Comparison of ENCODE assay signal across 23 cellular contexts in genomic region chr1:23967871-23968270, GRCh38. TPM values are rescaled to one million over a fixed set of nuclear protein-coding genes. Genes with fewer than 3 reads are reported as not detected.
A peak's percentile ranks its signal among the peaks of the same experiment; 100 is the strongest.
DNase-seq lines count a peak whose midpoint lies in the region; ATAC-seq and TF ChIP-seq lines count a peak whose summit lies in the region.
"Had no signal": no experiment of that assay in that cellular context is flagged by ENCODE, and none has a peak within 500 bp of the region (broad histone marks: within the 10 kb centered on the region; RNA-seq: fewer than 3 reads in every experiment).

No MANE protein-coding gene starts in this region.

- POLR2A ChIA-PET in activated CD4-positive, alpha-beta T cell treated with anti-CD3 and anti-CD28 coated beads for 36 hours (lab: Charles Lee), result interaction anchor here (0.9 to 1.8 kb wide), 3 partner anchors 8 to 12 kb away, joined by 3 to 6 read pairs (median 6); partner anchors contain the start of gene SRSF10
- POLR2A ChIA-PET in CD4-positive, alpha-beta memory T cell (lab: Charles Lee; ENCODE audit: partially characterized antibody), result interaction anchor here (1.3 to 2.7 kb wide), 3 partner anchors 8 to 12 kb away, joined by 6 to 18 read pairs (median 12); partner anchors contain the start of genes PNRC2 and SRSF10

- H3K4me3 Mint-ChIP-seq in activated CD4-positive, alpha-beta T cell treated with anti-CD3 and anti-CD28 coated beads for 36 hours, result no peak overlapping the region
- H3K4me3 Mint-ChIP-seq in CD4-positive, alpha-beta memory T cell, result no peak overlapping the region
- no peak overlapping the region for H3K4me3 Mint-ChIP-seq in activated naive CD8-positive, alpha-beta T cell treated with anti-CD3 and anti-CD28 coated beads for 36 hours
- H3K4me3 Mint-ChIP-seq in nephron progenitor cell, result no peak overlapping the region
- H3K4me3 Mint-ChIP-seq: CD14-positive monocyte, GM23338 had no signal

- no peak for TF ChIP-seq CTCF in nephron progenitor cell (IDR thresholded peaks at IDR 0.05)

- H3K27me3 ChIP-seq in CD4-positive, alpha-beta memory T cell (ENCODE audit: insufficient read depth, low read length), result no peaks in the 10 kb centered on the region
- H3K27me3 ChIP-seq: brain microvascular endothelial cell, heart right ventricle had no signal

- H3K4me1 ChIP-seq in CD4-positive, alpha-beta memory T cell (ENCODE audit: insufficient read depth, low read length), result peaks cover 25% of the 10 kb centered on the region

- peaks cover 32% of the 10 kb centered on the region for H3K36me3 ChIP-seq in CD4-positive, alpha-beta memory T cell (ENCODE audit: insufficient read depth, low read length)

- H3K9me3 Mint-ChIP-seq in activated CD4-positive, alpha-beta T cell treated with anti-CD3 and anti-CD28 coated beads for 36 hours (ENCODE audit: low read depth), result no peaks in the 10 kb centered on the region
- no peaks in the 10 kb centered on the region for H3K9me3 Mint-ChIP-seq in CD4-positive, alpha-beta memory T cell
- no peaks in the 10 kb centered on the region for H3K9me3 Mint-ChIP-seq in activated naive CD8-positive, alpha-beta T cell treated with anti-CD3 and anti-CD28 coated beads for 36 hours
- H3K9me3 Mint-ChIP-seq in nephron progenitor cell, result no peaks in the 10 kb centered on the region
- H3K9me3 Mint-ChIP-seq: CD14-positive monocyte, GM23338 had no signal

- peak overlapping the region; percentile 70 for H3K27ac Mint-ChIP-seq in activated CD4-positive, alpha-beta T cell treated with anti-CD3 and anti-CD28 coated beads for 36 hours
- H3K27ac Mint-ChIP-seq in CD4-positive, alpha-beta memory T cell, result peak overlapping the region in 6 of 7 donors; percentile 6 to 86 (median 30)
- H3K27ac Mint-ChIP-seq in activated naive CD8-positive, alpha-beta T cell treated with anti-CD3 and anti-CD28 coated beads for 36 hours, result peak overlapping the region; percentile 47
- peak overlapping the region; percentile 86 for H3K27ac Mint-ChIP-seq in nephron progenitor cell
- H3K27ac Mint-ChIP-seq: GM23338 had no signal

- no peak overlapping the region for H3K27ac ChIP-seq in CD4-positive, alpha-beta memory T cell (ENCODE audit: low read depth, low read length)
- H3K27ac ChIP-seq: brain microvascular endothelial cell, HL-60, left ventricle myocardium inferior had no signal

- CTCF ChIA-PET in activated CD4-positive, alpha-beta T cell treated with anti-CD3 and anti-CD28 coated beads for 36 hours (lab: Charles Lee), result interaction anchor here (0.7 kb wide), 1 partner anchor 178 kb away, joined by 3 read pairs; no protein-coding TSS in a partner anchor
- CTCF ChIA-PET in CD4-positive, alpha-beta memory T cell (lab: Charles Lee; ENCODE audit: partially characterized antibody), result interaction anchor here (0.6 kb wide), 1 partner anchor 729 kb away, joined by 3 read pairs; no protein-coding TSS in a partner anchor

- DNase-seq in activated CD4-positive, alpha-beta T cell treated with anti-CD3 and anti-CD28 coated beads for 36 hours, result no peak
- no peak for DNase-seq in activated CD4-positive, alpha-beta T cell treated with anti-CD3 and anti-CD28 coated beads for 4 hours
- DNase-seq in CD4-positive, alpha-beta memory T cell, result no peak
- no peak for DNase-seq in activated naive CD8-positive, alpha-beta T cell treated with anti-CD3 and anti-CD28 coated beads for 36 hours
- DNase-seq in nephron progenitor cell, result no peak
- DNase-seq in islet precursor cell, result no peak
- DNase-seq in EL, result no peak
- DNase-seq in DMS79 (lab: John Stamatoyannopoulos, UW), result no peak
- DNase-seq: activated T-cell treated with anti-CD3 and anti-CD28 coated beads, Interleukin-2, amount 50 U/mL, for 48 hours; brain microvascular endothelial cell; cortex of kidney; DMS153; heart right ventricle; left ventricle myocardium inferior; mucosa of descending colon; NCI-H1417 treated with DMSO at 0.1 percent for 48 hours; NCI-H524; retina; stimulated activated CD4-positive, alpha-beta T cell treated with anti-CD3 and anti-CD28 coated beads, Interleukin-4, amount 100 ng/mL, for 4 hours had no signal

- no peaks in the 10 kb centered on the region for H3K9me3 ChIP-seq in CD4-positive, alpha-beta memory T cell (ENCODE audit: control insufficient read depth in 1 of 2, low read length in 2 of 2)
- H3K9me3 ChIP-seq: heart right ventricle, left ventricle myocardium inferior, mucosa of descending colon had no signal

- H3K27me3 Mint-ChIP-seq in activated CD4-positive, alpha-beta T cell treated with anti-CD3 and anti-CD28 coated beads for 36 hours, result no peaks in the 10 kb centered on the region
- no peaks in the 10 kb centered on the region for H3K27me3 Mint-ChIP-seq in CD4-positive, alpha-beta memory T cell
- no peaks in the 10 kb centered on the region for H3K27me3 Mint-ChIP-seq in activated naive CD8-positive, alpha-beta T cell treated with anti-CD3 and anti-CD28 coated beads for 36 hours
- H3K27me3 Mint-ChIP-seq in nephron progenitor cell (ENCODE audit: low read depth, poor library complexity), result no peaks in the 10 kb centered on the region

- no peak overlapping the region for H3K4me3 ChIP-seq in CD4-positive, alpha-beta memory T cell (ENCODE audit: low read length in 2 of 2)
- H3K4me3 ChIP-seq: GM23338, heart right ventricle, left ventricle myocardium inferior, mucosa of descending colon had no signal

- no peak for ATAC-seq in activated CD4-positive, alpha-beta T cell treated with anti-CD3 and anti-CD28 coated beads for 36 hours
- ATAC-seq: GM23338, heart right ventricle, mucosa of descending colon had no signal

- intact Hi-C loops in activated CD4-positive, alpha-beta T cell treated with anti-CD3 and anti-CD28 coated beads for 36 hours (cut with DNase I, micrococcal nuclease), result loop anchor here in 1 of 2 experiments (10.0 kb wide), 1 partner anchor 273 kb away; the partner anchor contains the start of gene RPL11
- intact Hi-C loops in CD4-positive, alpha-beta memory T cell (cut with micrococcal nuclease), result no loop called here

- peaks cover 62% of the 10 kb centered on the region for H3K4me1 Mint-ChIP-seq in activated CD4-positive, alpha-beta T cell treated with anti-CD3 and anti-CD28 coated beads for 36 hours
- H3K4me1 Mint-ChIP-seq in CD4-positive, alpha-beta memory T cell, result peaks cover 23 to 48% (median 34%) of the 10 kb centered on the region in 4 donors
- peaks cover 58% of the 10 kb centered on the region for H3K4me1 Mint-ChIP-seq in activated naive CD8-positive, alpha-beta T cell treated with anti-CD3 and anti-CD28 coated beads for 36 hours
- H3K4me1 Mint-ChIP-seq in nephron progenitor cell, result no peaks in the 10 kb centered on the region
- H3K4me1 Mint-ChIP-seq: GM23338 had no signal

- peaks cover 68% of the 10 kb centered on the region for H3K36me3 Mint-ChIP-seq in activated CD4-positive, alpha-beta T cell treated with anti-CD3 and anti-CD28 coated beads for 36 hours (ENCODE audit: low read depth)
- H3K36me3 Mint-ChIP-seq in CD4-positive, alpha-beta memory T cell, result peaks cover 28 to 70% of the 10 kb centered on the region in 2 donors
- peaks cover 38% of the 10 kb centered on the region for H3K36me3 Mint-ChIP-seq in activated naive CD8-positive, alpha-beta T cell treated with anti-CD3 and anti-CD28 coated beads for 36 hours
- H3K36me3 Mint-ChIP-seq in nephron progenitor cell (ENCODE audit: low read depth), result peaks cover 50% of the 10 kb centered on the region

RNA-seq across cellular contexts. Expression of gene PNRC2, which starts 8.2 kb away (rescaled TPM):
- total RNA-seq in activated CD4-positive, alpha-beta T cell treated with anti-CD3 and anti-CD28 coated beads for 36 hours, result 100 to 1,000 TPM; 133 to 142 TPM
- 100 to 1,000 TPM; 156 to 160 TPM for total RNA-seq in CD4-positive, alpha-beta memory T cell
- 100 to 1,000 TPM; 127 to 140 TPM for polyA plus RNA-seq in CD4-positive, alpha-beta memory T cell
- total RNA-seq in activated naive CD8-positive, alpha-beta T cell treated with anti-CD3 and anti-CD28 coated beads for 36 hours, result 100 to 1,000 TPM; 162 to 165 TPM

RNA-seq across cellular contexts. Expression of gene SRSF10, which starts 12.3 kb away (rescaled TPM):
- 100 to 1,000 TPM; 213 to 225 TPM for total RNA-seq in activated CD4-positive, alpha-beta T cell treated with anti-CD3 and anti-CD28 coated beads for 36 hours
- 100 to 1,000 TPM; 163 to 169 TPM for total RNA-seq in CD4-positive, alpha-beta memory T cell
- 100 to 1,000 TPM; 109 to 111 TPM for polyA plus RNA-seq in CD4-positive, alpha-beta memory T cell
- total RNA-seq in activated naive CD8-positive, alpha-beta T cell treated with anti-CD3 and anti-CD28 coated beads for 36 hours, result 100 to 1,000 TPM; 229 to 234 TPM

RNA-seq across cellular contexts. Expression of gene CNR2, which starts 54.7 kb away (rescaled TPM):
- not detected for total RNA-seq in activated CD4-positive, alpha-beta T cell treated with anti-CD3 and anti-CD28 coated beads for 36 hours
- not detected for total RNA-seq in CD4-positive, alpha-beta memory T cell
- under 1 TPM in 1 of 2 donors, not detected in 1; 0.36 TPM for polyA plus RNA-seq in CD4-positive, alpha-beta memory T cell
- total RNA-seq in activated naive CD8-positive, alpha-beta T cell treated with anti-CD3 and anti-CD28 coated beads for 36 hours, result under 1 TPM; 0.16 to 0.28 TPM
- total RNA-seq: GM23338, left ventricle myocardium inferior, MCF 10A had no signal
- polyA plus RNA-seq: GM23338 had no signal

Comparison
In these comparisons a context has a peak if more than half of its experiments do, and no peak if none do; other contexts are left out.
1. H3K27ac Mint-ChIP-seq: peak in every context shown above with its lines; median percentile 86 in nephron progenitor cell; 70 in activated CD4-positive, alpha-beta T cell treated with anti-CD3 and anti-CD28 coated beads for 36 hours; 47 in activated naive CD8-positive, alpha-beta T cell treated with anti-CD3 and anti-CD28 coated beads for 36 hours; 30 in CD4-positive, alpha-beta memory T cell.